16 cellular contexts compared by ENCODE assay signal in genomic region chr7:139299296-139299695, GRCh38. TPM values are rescaled to one million over a fixed set of nuclear protein-coding genes. Genes with fewer than 3 reads are reported as not detected.
A peak's percentile ranks its signal among the peaks of the same experiment; 100 is the strongest.
DNase-seq lines count a peak whose midpoint lies in the region; ATAC-seq and TF ChIP-seq lines count a peak whose summit lies in the region.
"Had no signal": no experiment of that assay in that cellular context is flagged by ENCODE, and none has a peak within 500 bp of the region (broad histone marks: within the 10 kb centered on the region; RNA-seq: fewer than 3 reads in every experiment).

No MANE protein-coding gene starts in this region.

- no peaks in the 10 kb centered on the region for H3K27me3 Mint-ChIP-seq in nephron (ENCODE audit: low read depth)
- H3K27me3 Mint-ChIP-seq: CD8-positive, alpha-beta memory T cell; IgD-negative memory B cell had no signal

- 40 to 67% (median 44%) methylated on average over 2 of the region's 2 CpGs for WGBS in stomach, 5 donors

- intact Hi-C loops in stomach (cut with DNase I; ENCODE audit: low total_unique reads): no loop called here

- H3K9me3 Mint-ChIP-seq in nephron: no peaks in the 10 kb centered on the region
- H3K9me3 Mint-ChIP-seq: CD8-positive, alpha-beta memory T cell; IgD-negative memory B cell had no signal

- peaks cover 46% of the 10 kb centered on the region for H3K36me3 Mint-ChIP-seq in nephron (ENCODE audit: low read depth)

- no peak for TF ChIP-seq EP300 in stomach (IDR thresholded peaks at IDR 0.05)

- H3K27me3 ChIP-seq in stomach: no peaks in the 10 kb centered on the region
- H3K27me3 ChIP-seq: BLaER1 had no signal

- in situ Hi-C loops in Caki2 (cut with HindIII; ENCODE audit: low pct_unique_long_range_greater_than_20kb, low sequenced_read_pairs): no loop called here

- no peak for ATAC-seq in HG02938 (IDR thresholded peaks at IDR 0.05; ENCODE audit: unreplicated experiment)
- ATAC-seq in GM21526 (IDR thresholded peaks at IDR 0.05; ENCODE audit: low FRiP score, unreplicated experiment): no peak
- ATAC-seq: GM12878, HCT116 had no signal

- H3K4me1 ChIP-seq in stomach: peaks cover 0 to 25% (median 13%) of the 10 kb centered on the region in 4 donors

- no peak for TF ChIP-seq POLR2A in stomach (IDR thresholded peaks at IDR 0.05)

- peaks cover 10% of the 10 kb centered on the region for H3K4me1 Mint-ChIP-seq in nephron
- H3K4me1 Mint-ChIP-seq: CD8-positive, alpha-beta memory T cell; IgD-negative memory B cell had no signal

- H3K36me3 ChIP-seq in stomach: peaks cover 0 to 58% (median 48%) of the 10 kb centered on the region in 4 donors

- no peak overlapping the region for H3K27ac ChIP-seq in stomach
- H3K27ac ChIP-seq: BLaER1, GM23248 had no signal

- peak overlapping the region; percentile 79 to 92 (median 84) for H3K27ac Mint-ChIP-seq in nephron
- H3K27ac Mint-ChIP-seq: CD8-positive, alpha-beta memory T cell; IgD-negative memory B cell had no signal

- H3K4me3 ChIP-seq in stomach: no peak overlapping the region
- H3K4me3 ChIP-seq: BLaER1, GM12878, GM23248 had no signal

- no peaks in the 10 kb centered on the region for H3K9me3 ChIP-seq in stomach
- H3K9me3 ChIP-seq: BLaER1 had no signal

- peak; percentile 16 for DNase-seq in Caki2 (ENCODE audit: low read depth)
- DNase-seq in left kidney (ENCODE audit: low read depth, low spot score): peak; percentile 32
- no peak for DNase-seq in stomach
- no peak for DNase-seq in NCI-H1105 (lab: John Stamatoyannopoulos, UW)
- DNase-seq: AML-193; Calu3; CD8-positive, alpha-beta memory T cell; DMS 273 treated with DMSO at 0.1 percent for 48 hours; GM23248 had no signal

- no peak for TF ChIP-seq CTCF in nephron (IDR thresholded peaks at IDR 0.05; ENCODE audit: unreplicated experiment in 3 of 3)
- TF ChIP-seq CTCF in stomach (IDR thresholded peaks at IDR 0.05): no peak

- peak overlapping the region in 1 of 3 experiments; percentile 8 for H3K4me3 Mint-ChIP-seq in nephron
- H3K4me3 Mint-ChIP-seq: CD8-positive, alpha-beta memory T cell; IgD-negative memory B cell had no signal

RNA-seq across cellular contexts. Expression of gene FMC1, which starts 41.8 kb away (rescaled TPM):
- 15.9 and 48.3 TPM in 2 replicates for total RNA-seq in Caki2 (2014; rRNA removed; shearing (Covaris generic); ENCODE audit: low replicate concordance)
- 10 to 100 TPM in 3 of 5 donors, 1 to 10 TPM in 1, not detected in 1; 6.2 to 13.6 (median 11.0) TPM for total RNA-seq in stomach
- 10 to 100 TPM; 21.5 to 42.6 (median 23.5) TPM for polyA plus RNA-seq in stomach

Comparison
In these comparisons a context has a peak if more than half of its experiments do, and no peak if none do; other contexts are left out.
1. DNase-seq: peak in Caki2 (single experiment) and left kidney (single experiment); none in stomach (single experiment) and NCI-H1105 (single experiment).